19 cellular contexts compared by ENCODE assay signal in genomic region chr3:74561881-74562280, GRCh38. TPM values are rescaled to one million over a fixed set of nuclear protein-coding genes. Genes with fewer than 3 reads are reported as not detected.
DNase-seq lines count a peak whose midpoint lies in the region; ATAC-seq and TF ChIP-seq lines count a peak whose summit lies in the region.
"Had no signal": no experiment of that assay in that cellular context is flagged by ENCODE, and none has a peak within 500 bp of the region (broad histone marks: within the 10 kb centered on the region; RNA-seq: fewer than 3 reads in every experiment).

No MANE protein-coding gene starts in this region.

- no peaks in the 10 kb centered on the region for H3K36me3 Mint-ChIP-seq in MCF 10A (ENCODE audit: insufficient read depth, unreplicated experiment)
- H3K36me3 Mint-ChIP-seq: CD4-positive, CD25-positive, alpha-beta regulatory T cell had no signal

- no peaks in the 10 kb centered on the region for H3K27me3 ChIP-seq in breast epithelium
- H3K27me3 ChIP-seq: SJCRH30 had no signal

- BruUV-seq in MCF 10A (replicated peaks; lab: Mats Ljungman, UMichigan), result no TSS peak

- intact Hi-C loops in MCF 10A (cut with micrococcal nuclease), result no loop called here
- intact Hi-C loops in breast epithelium (cut with DNase I; ENCODE audit: low total_unique reads), result no loop called here
- intact Hi-C loops in head of caudate nucleus (cut with DNase I), result no loop called here

- H3K4me3 ChIP-seq in breast epithelium (no peak overlapping the region), fibroblast of mammary gland (ENCODE audit: control insufficient read depth, low read depth, low read length) (no peak overlapping the region)
- H3K4me3 ChIP-seq: SJCRH30 had no signal

- H3K4me1 ChIP-seq in breast epithelium, result no peaks in the 10 kb centered on the region
- H3K4me1 ChIP-seq: Caco-2, SJCRH30 had no signal

- ATAC-seq in HG02885 (IDR thresholded peaks at IDR 0.05; ENCODE audit: poor library complexity, unreplicated experiment), result no peak

- no peaks in the 10 kb centered on the region for H3K36me3 ChIP-seq in breast epithelium
- H3K36me3 ChIP-seq: SJCRH30 had no signal

- no peaks in the 10 kb centered on the region for H3K27me3 Mint-ChIP-seq in MCF 10A (ENCODE audit: insufficient read depth, unreplicated experiment)
- H3K27me3 Mint-ChIP-seq: B cell; CD4-positive, CD25-positive, alpha-beta regulatory T cell had no signal

- TF ChIP-seq CTCF in MCF 10A (IDR thresholded peaks at IDR 0.05; ENCODE audit: unreplicated experiment), result no peak
- TF ChIP-seq CTCF in breast epithelium (IDR thresholded peaks at IDR 0.05), result no peak
- TF ChIP-seq CTCF in fibroblast of mammary gland (conservative IDR thresholded peaks at IDR 0.05; ENCODE audit: control insufficient read depth, insufficient read depth, low read depth, low read length), result no peak
- TF ChIP-seq CTCF in RWPE1 (conservative IDR thresholded peaks at IDR 0.05; ENCODE audit: low read depth), result no peak

- POLR2A ChIA-PET in MCF 10A (lab: Yijun Ruan, JAX), result no interaction called here
- POLR2A ChIA-PET in RWPE1 (lab: Yijun Ruan, JAX; ENCODE audit: low non-redundant PET), result no interaction called here

- CTCF ChIA-PET in MCF 10A (lab: Yijun Ruan, JAX) (interaction anchor here (0.7 kb wide), 1 partner anchor 9 kb away, joined by 4 read pairs; no protein-coding TSS in a partner anchor), RWPE1 (lab: Yijun Ruan, JAX) (interaction anchor here (0.8 kb wide), 1 partner anchor 362 kb away, joined by 3 read pairs; no protein-coding TSS in a partner anchor)

- no peak for TF ChIP-seq POLR2A in breast epithelium (IDR thresholded peaks at IDR 0.05)

- H3K4me1 Mint-ChIP-seq in MCF 10A (ENCODE audit: insufficient read depth, unreplicated experiment), result peaks cover 6% of the 10 kb centered on the region
- H3K4me1 Mint-ChIP-seq: B cell had no signal

- DNase-seq in MCF 10A (ENCODE audit: unreplicated experiment) (peak; percentile 1), breast epithelium (ENCODE audit: low spot score in 2 of 2) (no peak), NCI-H1417 treated with DMSO at 0.1 percent for 48 hours (lab: John Stamatoyannopoulos, UW) (peak; percentile 27), fibroblast of mammary gland (ENCODE audit: low read depth) (peak; percentile 91), stromal cell of bone marrow (ENCODE audit: low read depth) (peak; percentile 21), head of caudate nucleus (no peak), RWPE1 (ENCODE audit: low spot score) (no peak)
- DNase-seq: Caco-2; CD4-positive, CD25-positive, alpha-beta regulatory T cell; DMS153; H7; NCI-H1436; NCI-H2029; NCI-H524 treated with DMSO at 0.1 percent for 48 hours; RPMI8226; SJCRH30 had no signal

- H3K27ac ChIP-seq in breast epithelium (no peak overlapping the region), RWPE1 (no peak overlapping the region)
- H3K27ac ChIP-seq: HL-60, SJCRH30 had no signal

- no peak overlapping the region for H3K27ac Mint-ChIP-seq in MCF 10A (ENCODE audit: low read depth, unreplicated experiment)
- H3K27ac Mint-ChIP-seq: B cell; CD4-positive, CD25-positive, alpha-beta regulatory T cell had no signal

- no peak overlapping the region for H3K4me3 Mint-ChIP-seq in MCF 10A (ENCODE audit: unreplicated experiment)
- H3K4me3 Mint-ChIP-seq: B cell; CD4-positive, CD25-positive, alpha-beta regulatory T cell had no signal

- H3K9me3 ChIP-seq in breast epithelium, result peaks cover 5 to 17% of the 10 kb centered on the region in 2 donors
- H3K9me3 ChIP-seq: Caco-2, SJCRH30 had no signal

- H3K9me3 Mint-ChIP-seq in MCF 10A (ENCODE audit: unreplicated experiment), result peaks cover 18% of the 10 kb centered on the region

RNA-seq across cellular contexts. Expression of gene CNTN3, which starts 52.6 kb away (rescaled TPM):
- 2.6 and 3.5 TPM in 2 replicates for total RNA-seq in MCF 10A (2022)
- 10 to 100 TPM in 1 of 3 donors, 1 to 10 TPM in 2; 3.6 to 12.2 (median 3.7) TPM for total RNA-seq in breast epithelium
- total RNA-seq: B cell; Caco-2; CD4-positive, CD25-positive, alpha-beta regulatory T cell; SJCRH30 had no signal

Comparison
In these comparisons a context has a peak if more than half of its experiments do, and no peak if none do; other contexts are left out.
1. DNase-seq: peak in MCF 10A (single experiment), NCI-H1417 treated with DMSO at 0.1 percent for 48 hours (single experiment), fibroblast of mammary gland (single experiment) and stromal cell of bone marrow (single experiment); none in breast epithelium (0 of 2), head of caudate nucleus (0 of 42) and RWPE1 (single experiment).